20 cellular contexts compared by ENCODE assay signal in the genomic region with DNA sequence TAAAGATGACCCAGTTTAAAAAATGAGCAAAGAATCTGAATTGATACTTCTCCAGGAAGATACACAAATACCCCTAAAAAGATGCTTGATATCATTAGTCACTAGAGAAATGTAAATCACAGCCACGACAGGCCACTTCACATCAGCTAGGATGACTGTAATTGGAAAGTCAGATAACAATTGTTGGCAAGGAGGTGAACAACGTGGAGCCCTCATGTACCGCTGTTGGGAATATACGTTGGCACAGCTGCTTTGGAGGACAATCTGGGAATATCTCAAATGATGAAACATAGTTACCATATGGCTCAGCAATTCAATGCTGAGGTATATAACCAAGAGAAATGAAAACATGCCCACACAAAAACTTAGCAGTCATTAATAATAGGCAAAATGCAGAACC.
A peak's percentile ranks its signal among the peaks of the same experiment; 100 is the strongest.
DNase-seq lines count a peak whose midpoint lies in the region; ATAC-seq, FAIRE-seq and TF ChIP-seq lines count a peak whose summit lies in the region.
"Had no signal": no experiment of that assay in that cellular context is flagged by ENCODE, and none has a peak within 500 bp of the region (broad histone marks: within the 10 kb centered on the region; RNA-seq: fewer than 3 reads in every experiment).

No MANE protein-coding gene starts in this region.

- H2AFZ ChIP-seq in PC-3 (ENCODE audit: low read length), result no peak overlapping the region

- no peak for TF ChIP-seq EP300 in suprapubic skin (IDR thresholded peaks at IDR 0.05)

- no peaks in the 10 kb centered on the region for H4K20me1 ChIP-seq in PC-3 (ENCODE audit: low read length)

- no peak for FAIRE-seq in pancreas (lab: Jason Lieb, UNC)

- H3K4me3 ChIP-seq in PC-3 (ENCODE audit: low read length) (no peak overlapping the region), epithelial cell of esophagus (ENCODE audit: low read length) (no peak overlapping the region), suprapubic skin (no peak overlapping the region), pancreas (no peak overlapping the region)
- H3K4me3 ChIP-seq: gastrocnemius medialis, left ventricle myocardium inferior, sigmoid colon, stomach had no signal

- H3K9me2 ChIP-seq in PC-3 (replicated peaks; ENCODE audit: low read length), result no peaks in the 10 kb centered on the region

- H3K9me3 ChIP-seq in PC-3 (ENCODE audit: low read length) (no peaks in the 10 kb centered on the region), suprapubic skin (no peaks in the 10 kb centered on the region), pancreas (no peaks in the 10 kb centered on the region)
- H3K9me3 ChIP-seq: gastrocnemius medialis, left ventricle myocardium inferior, sigmoid colon, stomach had no signal

- H3K36me3 ChIP-seq in PC-3 (ENCODE audit: low read depth, low read length) (peaks cover 5% of the 10 kb centered on the region), suprapubic skin (peaks cover 15% of the 10 kb centered on the region), pancreas (peaks cover 0 to 6% (median 0%) of the 10 kb centered on the region in 3 donors)

- H3K4me2 ChIP-seq in PC-3 (ENCODE audit: low read length), result no peak overlapping the region

- no peak for TF ChIP-seq POLR2A in suprapubic skin (IDR thresholded peaks at IDR 0.05)

- intact Hi-C loops in PC-3 (cut with micrococcal nuclease) (no loop called here), pancreas (cut with DNase I) (no loop called here)

- no peaks in the 10 kb centered on the region for H3K79me2 ChIP-seq in PC-3 (ENCODE audit: low read length)

- H3K27ac ChIP-seq in PC-3 (ENCODE audit: low read length) (no peak overlapping the region), suprapubic skin (no peak overlapping the region), pancreas (no peak overlapping the region)
- H3K27ac ChIP-seq: gastrocnemius medialis, left ventricle myocardium inferior, sigmoid colon, stomach had no signal

- H3K4me1 ChIP-seq in PC-3 (ENCODE audit: insufficient read depth, low read length) (peaks cover 11% of the 10 kb centered on the region), suprapubic skin (no peaks in the 10 kb centered on the region), pancreas (no peaks in the 10 kb centered on the region)
- H3K4me1 ChIP-seq: gastrocnemius medialis, sigmoid colon, stomach had no signal

- DNase-seq in A172 (ENCODE audit: low spot score), result peak; percentile 21
- DNase-seq in EL, result peak; percentile 13
- DNase-seq in PC-3, result peak; percentile 16
- peak; percentile 14 for DNase-seq in epithelial cell of esophagus (ENCODE audit: low read depth)
- no peak for DNase-seq in suprapubic skin (ENCODE audit: low spot score in 2 of 2)
- DNase-seq in NCI-H1436 (lab: John Stamatoyannopoulos, UW), result no peak
- no peak for DNase-seq in pancreas
- DNase-seq: activated naive CD8-positive, alpha-beta T cell treated with anti-CD3 and anti-CD28 coated beads, Interleukin-2, amount 10 ng/mL, durations not matched to agents 7 days and 5 days; CD4-positive, alpha-beta memory T cell; effector memory CD8-positive, alpha-beta T cell; gastrocnemius medialis; left ventricle myocardium inferior; NCI-H1092 treated with DMSO at 0.1 percent for 48 hours; occipital lobe; sigmoid colon; stimulated activated CD4-positive, alpha-beta T cell treated with anti-CD3 and anti-CD28 coated beads, Interleukin-2, amount 100 ng/mL, for 24 hours; stomach had no signal

- CTCF ChIA-PET in PC-3 (lab: Charles Lee), result no interaction called here

- no peak overlapping the region for H3K9ac ChIP-seq in PC-3 (ENCODE audit: low read length)

- H3F3A ChIP-seq in PC-3 (ENCODE audit: low read length, unreplicated experiment), result no peaks in the 10 kb centered on the region

- WGBS in suprapubic skin, result 44% methylated on average over 4 of the region's 4 CpGs
- 24 to 25% methylated on average over 4 of the region's 4 CpGs for WGBS in pancreas, 2 donors

- TSS peak; percentile 25 for BruUV-seq in PC-3 (replicated peaks; lab: Mats Ljungman, UMichigan)

- POLR2A ChIA-PET in PC-3 (lab: Charles Lee; ENCODE audit: unreplicated experiment), result no interaction called here

- TF ChIP-seq CTCF in PC-3 (conservative IDR thresholded peaks at IDR 0.05; ENCODE audit: low read depth, low read length) (no peak), epithelial cell of esophagus (IDR thresholded peaks at IDR 0.05; ENCODE audit: insufficient read depth, low read depth, low read length, missing control alignments) (no peak), suprapubic skin (IDR thresholded peaks at IDR 0.05) (no peak), pancreas (IDR thresholded peaks at IDR 0.05) (no peak)

- no peaks in the 10 kb centered on the region for H3K27me3 ChIP-seq in PC-3 (ENCODE audit: low read length)
- no peaks in the 10 kb centered on the region for H3K27me3 ChIP-seq in suprapubic skin
- H3K27me3 ChIP-seq in pancreas, result no peaks in the 10 kb centered on the region
- H3K27me3 ChIP-seq: gastrocnemius medialis, sigmoid colon, stomach had no signal

- ATAC-seq in PC-3 (no peak), GM19455 (IDR thresholded peaks at IDR 0.05; ENCODE audit: unreplicated experiment) (no peak), pancreas (no peak)
- ATAC-seq: effector memory CD8-positive, alpha-beta T cell; gastrocnemius medialis; Right ventricle myocardium inferior; WTC11 had no signal

Comparison
In these comparisons a context has a peak if more than half of its experiments do, and no peak if none do; other contexts are left out.
1. DNase-seq: peak in A172 (single experiment), EL (single experiment), PC-3 (single experiment) and epithelial cell of esophagus (single experiment); none in suprapubic skin (0 of 2), NCI-H1436 (single experiment) and pancreas (0 of 6).